ENCODE assay signal across 16 cellular contexts in the genomic region with DNA sequence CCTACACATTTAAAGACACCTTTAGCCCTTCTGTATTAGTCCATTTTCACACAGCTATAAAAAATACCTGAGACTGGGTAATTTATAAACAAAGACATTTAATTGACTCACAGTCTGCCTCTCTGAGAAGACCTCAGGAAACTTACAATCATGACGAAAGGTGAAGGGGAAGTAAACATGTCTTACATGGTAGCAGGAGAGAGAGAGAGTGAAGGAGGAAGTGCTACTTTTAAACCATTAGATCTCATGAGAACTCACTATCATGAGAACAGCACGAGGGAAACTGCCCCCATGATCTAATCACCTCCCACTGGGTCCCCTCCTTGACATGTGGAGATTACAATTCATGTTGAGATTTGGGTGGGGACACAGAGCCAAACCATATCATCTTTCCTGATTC.
A peak's percentile ranks its signal among the peaks of the same experiment; 100 is the strongest.
DNase-seq lines count a peak whose midpoint lies in the region; FAIRE-seq lines count a peak whose summit lies in the region.
"Had no signal": no experiment of that assay in that cellular context is flagged by ENCODE, and none has a peak within 500 bp of the region (broad histone marks: within the 10 kb centered on the region; RNA-seq: fewer than 3 reads in every experiment).

No MANE protein-coding gene starts in this region.

- no peak overlapping the region for H3K27ac ChIP-seq in Karpas-422 (ENCODE audit: low read length)

- H3K36me3 ChIP-seq in Karpas-422 (ENCODE audit: insufficient read depth, low read length): no peaks in the 10 kb centered on the region
- H3K36me3 ChIP-seq: BE2C had no signal

- no peaks in the 10 kb centered on the region for H3K9me3 Mint-ChIP-seq in activated CD4-positive, alpha-beta T cell treated with anti-CD3 and anti-CD28 coated beads, Interleukin-2, amount 10 ng/mL, durations not matched to agents 24 days and 14 days
- H3K9me3 Mint-ChIP-seq: CD8-positive, alpha-beta memory T cell; H9 had no signal

- no peaks in the 10 kb centered on the region for H3K27me3 ChIP-seq in Karpas-422 (ENCODE audit: low read length)
- H3K27me3 ChIP-seq: BE2C had no signal

- no peaks in the 10 kb centered on the region for H3K4me1 ChIP-seq in Karpas-422 (ENCODE audit: low read length)
- H3K4me1 ChIP-seq: BE2C, Caco-2 had no signal

- no peaks in the 10 kb centered on the region for H3K36me3 Mint-ChIP-seq in activated CD4-positive, alpha-beta T cell treated with anti-CD3 and anti-CD28 coated beads, Interleukin-2, amount 10 ng/mL, durations not matched to agents 24 days and 14 days (ENCODE audit: low read depth)
- H3K36me3 Mint-ChIP-seq: CD4-positive, CD25-positive, alpha-beta regulatory T cell had no signal

- intact Hi-C loops in activated CD4-positive, alpha-beta T cell treated with anti-CD3 and anti-CD28 coated beads, Interleukin-2, amount 10 ng/mL, durations not matched to agents 24 days and 14 days (cut with micrococcal nuclease): no loop called here

- H3K4me3 ChIP-seq in Karpas-422 (ENCODE audit: low read length): no peak overlapping the region

- H4K20me1 ChIP-seq in Karpas-422 (ENCODE audit: insufficient read depth, low read depth, low read length): no peaks in the 10 kb centered on the region

- no peak for FAIRE-seq in RCC 7860 (lab: Jason Lieb, UNC)
- FAIRE-seq: D721Med, G401.6, H1 had no signal

- peak; percentile 16 for DNase-seq in activated CD4-positive, alpha-beta T cell treated with anti-CD3 and anti-CD28 coated beads, Interleukin-2, amount 10 ng/mL, durations not matched to agents 24 days and 14 days
- no peak for DNase-seq in activated CD4-positive, alpha-beta T cell treated with anti-CD3 and anti-CD28 coated beads, Interleukin-2, amount 50 U/mL, for 48 hours
- peak; percentile 43 for DNase-seq in Karpas-422
- DNase-seq in NCI-H69 (lab: John Stamatoyannopoulos, UW): peak; percentile 6
- DNase-seq in RCC 7860 (ENCODE audit: low spot score): no peak
- DNase-seq in COLO668 (lab: John Stamatoyannopoulos, UW; ENCODE audit: unreplicated experiment): no peak
- no peak for DNase-seq in NCI-H1417 (lab: John Stamatoyannopoulos, UW)
- DNase-seq: BE2C; C1 segment of cervical spinal cord; Caco-2; CD4-positive, CD25-positive, alpha-beta regulatory T cell; CD8-positive, alpha-beta memory T cell; H9 had no signal

- no peaks in the 10 kb centered on the region for H3K79me2 ChIP-seq in Karpas-422 (ENCODE audit: low read length)

- no peak overlapping the region for H3K4me2 ChIP-seq in Karpas-422 (ENCODE audit: low read depth, low read length, poor library complexity, severe bottlenecking)

- no peaks in the 10 kb centered on the region for H3K9me2 ChIP-seq in Karpas-422 (replicated peaks; ENCODE audit: insufficient read depth, low read length)

- H3K27ac Mint-ChIP-seq in activated CD4-positive, alpha-beta T cell treated with anti-CD3 and anti-CD28 coated beads, Interleukin-2, amount 10 ng/mL, durations not matched to agents 24 days and 14 days: no peak overlapping the region
- H3K27ac Mint-ChIP-seq: CD4-positive, CD25-positive, alpha-beta regulatory T cell; CD8-positive, alpha-beta memory T cell; H9 had no signal

- H3K27me3 Mint-ChIP-seq in activated CD4-positive, alpha-beta T cell treated with anti-CD3 and anti-CD28 coated beads, Interleukin-2, amount 10 ng/mL, durations not matched to agents 24 days and 14 days: no peaks in the 10 kb centered on the region
- H3K27me3 Mint-ChIP-seq: CD4-positive, CD25-positive, alpha-beta regulatory T cell had no signal

- H3K4me1 Mint-ChIP-seq in activated CD4-positive, alpha-beta T cell treated with anti-CD3 and anti-CD28 coated beads, Interleukin-2, amount 10 ng/mL, durations not matched to agents 24 days and 14 days: no peaks in the 10 kb centered on the region
- H3K4me1 Mint-ChIP-seq: CD4-positive, CD25-positive, alpha-beta regulatory T cell; CD8-positive, alpha-beta memory T cell had no signal

- no peak overlapping the region for H2AFZ ChIP-seq in Karpas-422 (ENCODE audit: low read length)

- H3K9ac ChIP-seq in Karpas-422 (ENCODE audit: low read length): no peak overlapping the region

- no peak overlapping the region for H3K4me3 Mint-ChIP-seq in activated CD4-positive, alpha-beta T cell treated with anti-CD3 and anti-CD28 coated beads, Interleukin-2, amount 10 ng/mL, durations not matched to agents 24 days and 14 days
- H3K4me3 Mint-ChIP-seq: CD4-positive, CD25-positive, alpha-beta regulatory T cell; CD8-positive, alpha-beta memory T cell; H9 had no signal

- no peaks in the 10 kb centered on the region for H3K9me3 ChIP-seq in Karpas-422 (ENCODE audit: low read length)
- H3K9me3 ChIP-seq: BE2C, Caco-2 had no signal

Comparison
In these comparisons a context has a peak if more than half of its experiments do, and no peak if none do; other contexts are left out.
1. DNase-seq: peak in activated CD4-positive, alpha-beta T cell treated with anti-CD3 and anti-CD28 coated beads, Interleukin-2, amount 10 ng/mL, durations not matched to agents 24 days and 14 days (single experiment), Karpas-422 (single experiment) and NCI-H69 (single experiment); none in activated CD4-positive, alpha-beta T cell treated with anti-CD3 and anti-CD28 coated beads, Interleukin-2, amount 50 U/mL, for 48 hours (0 of 2), RCC 7860 (single experiment), COLO668 (single experiment) and NCI-H1417 (0 of 3).